Comparison of ENCODE assay signal across 1 cellular context in the genomic region with DNA sequence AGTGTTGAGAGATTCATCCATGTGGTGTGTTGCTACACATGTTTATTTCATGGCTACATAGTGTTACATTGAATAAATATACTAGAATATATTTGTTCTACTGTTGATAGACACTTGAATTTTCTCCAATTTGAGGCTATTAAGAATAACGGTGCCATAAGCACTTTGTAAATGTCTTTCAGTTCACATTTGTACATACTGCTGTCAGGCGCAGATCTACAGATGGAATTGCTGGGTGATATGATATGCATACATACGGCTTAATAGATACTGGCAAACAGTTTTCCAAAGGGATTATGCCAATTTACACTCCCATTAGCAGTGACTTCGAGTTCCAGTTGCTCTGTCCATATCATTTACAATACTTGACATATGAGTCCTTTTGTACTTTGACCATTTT. TPM values are rescaled to one million over a fixed set of nuclear protein-coding genes. Genes with fewer than 3 reads are reported as not detected.
"Had no signal": no experiment of that assay in that cellular context is flagged by ENCODE, and none has a peak within 500 bp of the region (broad histone marks: within the 10 kb centered on the region; RNA-seq: fewer than 3 reads in every experiment).

No MANE protein-coding gene starts in this region.

RNA-seq across cellular contexts. Expression of gene GYPE, which starts 33.5 kb away (rescaled TPM):
- total RNA-seq: G401 had no signal
